1 cellular context compared by ENCODE assay signal in the genomic region with DNA sequence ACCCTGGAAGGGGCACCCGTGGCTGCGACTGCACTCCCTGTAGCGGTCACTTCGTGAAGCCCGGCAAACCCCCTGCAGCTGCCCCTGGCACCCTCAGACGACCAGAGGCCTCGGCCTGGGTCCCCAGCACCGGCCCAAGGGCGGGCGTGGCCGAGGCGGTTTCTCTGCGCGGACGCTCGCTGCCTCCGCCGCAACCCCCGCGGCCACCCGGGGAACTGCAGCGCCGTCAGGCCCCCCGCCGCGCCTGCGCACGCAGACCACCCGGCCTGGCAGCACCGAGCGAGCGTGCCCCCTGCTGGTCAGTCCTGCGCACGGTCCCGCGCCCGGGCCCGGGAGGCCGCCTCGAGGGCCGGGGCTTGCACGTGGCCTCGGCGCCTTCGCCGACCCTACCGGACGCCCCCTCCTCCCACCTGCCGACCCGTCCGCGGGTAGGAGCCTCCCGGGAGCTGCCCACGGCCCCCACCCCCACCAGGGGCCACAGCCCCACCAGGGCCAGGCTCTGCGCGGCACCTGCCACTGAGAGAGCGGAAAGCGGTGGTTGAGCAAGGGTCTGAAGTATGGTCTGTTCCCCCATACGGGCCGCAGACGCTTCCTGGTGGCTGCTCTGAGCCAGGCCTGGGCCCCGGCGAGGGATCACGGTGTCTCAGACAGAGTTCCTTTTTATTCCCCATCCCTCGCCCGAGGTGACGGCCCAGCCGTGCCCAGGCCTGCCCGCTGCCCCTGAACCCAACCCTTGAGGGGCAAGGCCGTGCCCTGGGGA.
A peak's percentile ranks its signal among the peaks of the same experiment; 100 is the strongest.
TF ChIP-seq lines count a peak whose summit lies in the region.

No MANE protein-coding gene starts in this region.

TF ChIP-seq in HepG2, 621 proteins besides CTCF, POLR2A, EP300 and RAD21 (continued from another document and continues in another):
- TF ChIP-seq ZGPAT (CRISPR knock-in tag; IDR thresholded peaks at IDR 0.05) (peak; percentile 64), NFKBIZ (CRISPR knock-in tag; IDR thresholded peaks at IDR 0.05) (no peak), ZNF674 (CRISPR knock-in tag; IDR thresholded peaks at IDR 0.05; ENCODE audit: low read depth) (no peak), ZNF138 (CRISPR knock-in tag; IDR thresholded peaks at IDR 0.05; ENCODE audit: low read depth) (0 out of 2 replicates have a peak, but pooled peaks have one; percentile 89), RFXAP (CRISPR knock-in tag; IDR thresholded peaks at IDR 0.05; ENCODE audit: borderline replicate concordance) (peak; percentile 77; the same call in 1 of the 2 replicates), DZIP1 (CRISPR knock-in tag; IDR thresholded peaks at IDR 0.05) (no peak), KLF16 (CRISPR knock-in tag; IDR thresholded peaks at IDR 0.05) (no peak; a peak in 1 of 4 replicates), ATF4 (CRISPR knock-in tag; IDR thresholded peaks at IDR 0.05) (no peak; a peak in 1 of 4 replicates), AHR (CRISPR knock-in tag; IDR thresholded peaks at IDR 0.05) (peak; percentile 84; the same call in 1 of the 2 replicates), RAD51 (IDR thresholded peaks at IDR 0.05; ENCODE audit: borderline replicate concordance) (no peak), ZNF672 (CRISPR knock-in tag; IDR thresholded peaks at IDR 0.05) (no peak), PPARG (CRISPR knock-in tag; conservative IDR thresholded peaks at IDR 0.05) (no peak), ZNF446 (CRISPR knock-in tag; IDR thresholded peaks at IDR 0.05) (no peak; the same call in 1 of the 2 replicates), NFKB2 (CRISPR knock-in tag; IDR thresholded peaks at IDR 0.05; ENCODE audit: borderline replicate concordance) (peak; percentile 88; the same call in 1 of the 2 replicates), ZNF10 (CRISPR knock-in tag; IDR thresholded peaks at IDR 0.05; ENCODE audit: borderline replicate concordance, low read depth) (no peak), MIER3 (CRISPR knock-in tag; IDR thresholded peaks at IDR 0.05; ENCODE audit: borderline replicate concordance) (no peak), ZFP36 (IDR thresholded peaks at IDR 0.05; ENCODE audit: borderline replicate concordance, low read depth, low read length, partially characterized antibody) (no peak), ARID5B (CRISPR knock-in tag; IDR thresholded peaks at IDR 0.05) (peak; percentile 7; the same call in 1 of the 2 replicates), ZNF558 (CRISPR knock-in tag; IDR thresholded peaks at IDR 0.05; ENCODE audit: borderline replicate concordance) (0 out of 2 replicates have a peak, but pooled peaks have one; percentile 20), ELF3 (CRISPR knock-in tag; IDR thresholded peaks at IDR 0.05) (0 out of 2 replicates have a peak, but pooled peaks have one; percentile 45), FOXP1 (IDR thresholded peaks at IDR 0.05) (no peak), FOXP1 (CRISPR knock-in tag; IDR thresholded peaks at IDR 0.05) (no peak)
- TF ChIP-seq, protein P1, sequence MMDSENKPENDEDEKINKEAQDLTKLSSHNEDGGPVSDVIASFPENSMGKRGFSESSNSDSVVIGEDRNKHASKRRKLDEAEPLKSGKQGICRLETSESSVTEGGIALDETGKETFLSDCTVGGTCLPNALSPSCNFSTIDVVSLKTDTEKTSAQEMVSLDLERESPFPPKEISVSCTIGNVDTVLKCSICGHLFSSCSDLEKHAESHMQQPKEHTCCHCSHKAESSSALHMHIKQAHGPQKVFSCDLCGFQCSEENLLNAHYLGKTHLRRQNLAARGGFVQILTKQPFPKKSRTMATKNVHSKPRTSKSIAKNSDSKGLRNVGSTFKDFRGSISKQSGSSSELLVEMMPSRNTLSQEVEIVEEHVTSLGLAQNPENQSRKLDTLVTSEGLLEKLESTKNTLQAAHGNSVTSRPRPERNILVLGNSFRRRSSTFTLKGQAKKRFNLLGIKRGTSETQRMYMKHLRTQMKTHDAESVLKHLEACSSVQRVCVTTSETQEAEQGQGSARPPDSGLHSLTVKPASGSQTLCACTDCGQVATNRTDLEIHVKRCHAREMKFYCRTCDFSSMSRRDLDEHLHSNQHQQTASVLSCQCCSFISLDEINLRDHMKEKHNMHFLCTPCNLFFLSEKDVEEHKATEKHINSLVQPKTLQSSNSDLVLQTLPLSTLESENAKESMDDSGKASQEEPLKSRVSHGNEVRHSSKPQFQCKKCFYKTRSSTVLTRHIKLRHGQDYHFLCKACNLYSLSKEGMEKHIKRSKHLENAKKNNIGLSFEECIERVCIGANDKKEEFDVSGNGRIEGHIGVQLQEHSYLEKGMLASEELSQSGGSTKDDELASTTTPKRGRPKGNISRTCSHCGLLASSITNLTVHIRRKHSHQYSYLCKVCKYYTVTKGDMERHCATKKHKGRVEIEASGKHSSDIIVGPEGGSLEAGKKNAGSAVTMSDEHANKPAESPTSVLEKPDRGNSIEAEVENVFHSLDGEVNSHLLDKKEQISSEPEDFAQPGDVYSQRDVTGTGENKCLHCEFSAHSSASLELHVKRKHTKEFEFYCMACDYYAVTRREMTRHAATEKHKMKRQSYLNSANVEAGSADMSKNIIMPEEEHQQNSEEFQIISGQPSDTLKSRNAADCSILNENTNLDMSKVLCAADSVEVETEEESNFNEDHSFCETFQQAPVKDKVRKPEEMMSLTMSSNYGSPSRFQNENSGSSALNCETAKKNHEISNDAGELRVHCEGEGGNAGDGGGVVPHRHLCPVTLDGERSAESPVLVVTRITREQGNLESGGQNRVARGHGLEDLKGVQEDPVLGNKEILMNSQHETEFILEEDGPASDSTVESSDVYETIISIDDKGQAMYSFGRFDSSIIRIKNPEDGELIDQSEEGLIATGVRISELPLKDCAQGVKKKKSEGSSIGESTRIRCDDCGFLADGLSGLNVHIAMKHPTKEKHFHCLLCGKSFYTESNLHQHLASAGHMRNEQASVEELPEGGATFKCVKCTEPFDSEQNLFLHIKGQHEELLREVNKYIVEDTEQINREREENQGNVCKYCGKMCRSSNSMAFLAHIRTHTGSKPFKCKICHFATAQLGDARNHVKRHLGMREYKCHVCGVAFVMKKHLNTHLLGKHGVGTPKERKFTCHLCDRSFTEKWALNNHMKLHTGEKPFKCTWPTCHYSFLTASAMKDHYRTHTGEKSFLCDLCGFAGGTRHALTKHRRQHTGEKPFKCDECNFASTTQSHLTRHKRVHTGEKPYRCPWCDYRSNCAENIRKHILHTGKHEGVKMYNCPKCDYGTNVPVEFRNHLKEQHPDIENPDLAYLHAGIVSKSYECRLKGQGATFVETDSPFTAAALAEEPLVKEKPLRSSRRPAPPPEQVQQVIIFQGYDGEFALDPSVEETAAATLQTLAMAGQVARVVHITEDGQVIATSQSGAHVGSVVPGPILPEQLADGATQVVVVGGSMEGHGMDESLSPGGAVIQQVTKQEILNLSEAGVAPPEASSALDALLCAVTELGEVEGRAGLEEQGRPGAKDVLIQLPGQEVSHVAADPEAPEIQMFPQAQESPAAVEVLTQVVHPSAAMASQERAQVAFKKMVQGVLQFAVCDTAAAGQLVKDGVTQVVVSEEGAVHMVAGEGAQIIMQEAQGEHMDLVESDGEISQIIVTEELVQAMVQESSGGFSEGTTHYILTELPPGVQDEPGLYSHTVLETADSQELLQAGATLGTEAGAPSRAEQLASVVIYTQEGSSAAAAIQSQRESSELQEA (CRISPR knock-in tag; IDR thresholded peaks at IDR 0.05; ENCODE audit: not compliant biosample characterization), result no peak
- TF ChIP-seq, protein P2, sequence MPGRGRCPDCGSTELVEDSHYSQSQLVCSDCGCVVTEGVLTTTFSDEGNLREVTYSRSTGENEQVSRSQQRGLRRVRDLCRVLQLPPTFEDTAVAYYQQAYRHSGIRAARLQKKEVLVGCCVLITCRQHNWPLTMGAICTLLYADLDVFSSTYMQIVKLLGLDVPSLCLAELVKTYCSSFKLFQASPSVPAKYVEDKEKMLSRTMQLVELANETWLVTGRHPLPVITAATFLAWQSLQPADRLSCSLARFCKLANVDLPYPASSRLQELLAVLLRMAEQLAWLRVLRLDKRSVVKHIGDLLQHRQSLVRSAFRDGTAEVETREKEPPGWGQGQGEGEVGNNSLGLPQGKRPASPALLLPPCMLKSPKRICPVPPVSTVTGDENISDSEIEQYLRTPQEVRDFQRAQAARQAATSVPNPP (CRISPR knock-in tag; IDR thresholded peaks at IDR 0.05), result peak; percentile 82
- TF ChIP-seq, protein P3, sequence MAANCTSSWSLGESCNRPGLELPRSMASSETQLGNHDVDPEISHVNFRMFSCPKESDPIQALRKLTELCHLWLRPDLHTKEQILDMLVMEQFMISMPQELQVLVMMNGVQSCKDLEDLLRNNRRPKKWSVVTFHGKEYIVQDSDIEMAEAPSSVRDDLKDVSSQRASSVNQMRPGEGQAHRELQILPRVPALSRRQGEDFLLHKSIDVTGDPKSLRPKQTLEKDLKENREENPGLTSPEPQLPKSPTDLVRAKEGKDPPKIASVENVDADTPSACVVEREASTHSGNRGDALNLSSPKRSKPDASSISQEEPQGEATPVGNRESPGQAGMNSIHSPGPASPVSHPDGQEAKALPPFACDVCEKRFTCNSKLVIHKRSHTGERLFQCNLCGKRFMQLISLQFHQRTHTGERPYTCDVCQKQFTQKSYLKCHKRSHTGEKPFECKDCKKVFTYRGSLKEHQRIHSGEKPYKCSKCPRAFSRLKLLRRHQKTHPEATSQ (CRISPR knock-in tag; IDR thresholded peaks at IDR 0.05; ENCODE audit: borderline replicate concordance), result 0 out of 2 replicates have a peak, but pooled peaks have one; percentile 32
- TF ChIP-seq, protein P4, sequence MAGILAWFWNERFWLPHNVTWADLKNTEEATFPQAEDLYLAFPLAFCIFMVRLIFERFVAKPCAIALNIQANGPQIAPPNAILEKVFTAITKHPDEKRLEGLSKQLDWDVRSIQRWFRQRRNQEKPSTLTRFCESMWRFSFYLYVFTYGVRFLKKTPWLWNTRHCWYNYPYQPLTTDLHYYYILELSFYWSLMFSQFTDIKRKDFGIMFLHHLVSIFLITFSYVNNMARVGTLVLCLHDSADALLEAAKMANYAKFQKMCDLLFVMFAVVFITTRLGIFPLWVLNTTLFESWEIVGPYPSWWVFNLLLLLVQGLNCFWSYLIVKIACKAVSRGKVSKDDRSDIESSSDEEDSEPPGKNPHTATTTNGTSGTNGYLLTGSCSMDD (CRISPR knock-in tag; IDR thresholded peaks at IDR 0.05), result no peak
- TF ChIP-seq, protein P5, sequence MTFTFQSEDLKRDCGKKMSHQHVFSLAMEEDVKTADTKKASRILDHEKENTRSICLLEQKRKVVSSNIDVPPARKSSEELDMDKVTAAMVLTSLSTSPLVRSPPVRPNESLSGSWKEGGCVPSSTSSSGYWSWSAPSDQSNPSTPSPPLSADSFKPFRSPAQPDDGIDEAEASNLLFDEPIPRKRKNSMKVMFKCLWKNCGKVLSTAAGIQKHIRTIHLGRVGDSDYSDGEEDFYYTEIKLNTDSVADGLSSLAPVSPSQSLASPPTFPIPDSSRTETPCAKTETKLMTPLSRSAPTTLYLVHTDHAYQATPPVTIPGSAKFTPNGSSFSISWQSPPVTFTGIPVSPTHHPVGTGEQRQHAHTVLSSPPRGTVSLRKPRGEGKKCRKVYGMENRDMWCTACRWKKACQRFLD (CRISPR knock-in tag; IDR thresholded peaks at IDR 0.05; ENCODE audit: borderline replicate concordance), result peak; percentile 76
